8 cellular contexts compared by ENCODE assay signal in the genomic region with DNA sequence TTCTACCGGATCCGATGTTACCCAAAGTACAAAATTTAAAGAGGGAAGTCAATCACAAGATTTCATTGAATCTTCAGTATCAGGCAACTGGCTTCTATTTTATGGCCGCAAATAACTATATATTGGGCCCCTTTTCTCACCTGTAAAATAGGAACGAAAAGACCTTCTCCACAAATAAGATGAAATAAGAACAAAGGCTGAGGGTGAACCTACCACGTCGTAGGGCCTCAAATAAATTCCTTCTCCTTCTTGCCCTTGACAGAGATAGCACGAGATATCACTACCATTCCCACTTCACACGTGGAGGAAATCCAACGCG. TPM values are rescaled to one million over a fixed set of nuclear protein-coding genes. Genes with fewer than 3 reads are reported as not detected.
DNase-seq lines count a peak whose midpoint lies in the region; ATAC-seq and TF ChIP-seq lines count a peak whose summit lies in the region.

No MANE protein-coding gene starts in this region.

- DNase-seq in activated CD4-positive, alpha-beta T cell treated with anti-CD3 and anti-CD28 coated beads for 36 hours = no peak
- DNase-seq in activated CD4-positive, alpha-beta T cell treated with anti-CD3 and anti-CD28 coated beads, Interleukin-2, amount 50 U/mL, for 48 hours = no peak
- DNase-seq in activated naive CD8-positive, alpha-beta T cell treated with anti-CD3 and anti-CD28 coated beads, Interleukin-2, amount 50 U/mL, for 24 hours = no peak
- DNase-seq in kidney epithelial cell (ENCODE audit: low read depth) = no peak
- no peak for DNase-seq in hypothalamus (lab: John Stamatoyannopoulos, UW)
- DNase-seq in NCI-H82 (lab: John Stamatoyannopoulos, UW) = no peak

- peaks cover 30% of the 10 kb centered on the region for H3K36me3 Mint-ChIP-seq in activated CD4-positive, alpha-beta T cell treated with anti-CD3 and anti-CD28 coated beads for 36 hours (ENCODE audit: low read depth)
- peaks cover 40% of the 10 kb centered on the region for H3K36me3 Mint-ChIP-seq in activated naive CD8-positive, alpha-beta T cell treated with anti-CD3 and anti-CD28 coated beads, Interleukin-2, amount 50 U/mL, for 24 hours (ENCODE audit: low read depth)

- POLR2A ChIA-PET in activated CD4-positive, alpha-beta T cell treated with anti-CD3 and anti-CD28 coated beads for 36 hours (lab: Charles Lee) = no interaction called here

- no peaks in the 10 kb centered on the region for H3K36me3 ChIP-seq in kidney epithelial cell (ENCODE audit: control insufficient read depth, insufficient read depth, low read length)

- H3K27me3 Mint-ChIP-seq in activated CD4-positive, alpha-beta T cell treated with anti-CD3 and anti-CD28 coated beads for 36 hours = no peaks in the 10 kb centered on the region
- H3K27me3 Mint-ChIP-seq in activated naive CD8-positive, alpha-beta T cell treated with anti-CD3 and anti-CD28 coated beads, Interleukin-2, amount 50 U/mL, for 24 hours = no peaks in the 10 kb centered on the region

- peak overlapping the region; percentile 80 for H3K27ac ChIP-seq in temporal lobe (ENCODE audit: low read depth, low read length)

- peak overlapping the region; percentile 94 for H3K27ac Mint-ChIP-seq in activated CD4-positive, alpha-beta T cell treated with anti-CD3 and anti-CD28 coated beads for 36 hours
- H3K27ac Mint-ChIP-seq in activated naive CD8-positive, alpha-beta T cell treated with anti-CD3 and anti-CD28 coated beads, Interleukin-2, amount 50 U/mL, for 24 hours = peak overlapping the region; percentile 100

- CTCF ChIA-PET in activated CD4-positive, alpha-beta T cell treated with anti-CD3 and anti-CD28 coated beads for 36 hours (lab: Charles Lee) = interaction anchor here (1.7 kb wide), 1 partner anchor 235 kb away, joined by 5 read pairs; no protein-coding TSS in a partner anchor

- peak overlapping the region; percentile 96 for H3K4me3 Mint-ChIP-seq in activated CD4-positive, alpha-beta T cell treated with anti-CD3 and anti-CD28 coated beads for 36 hours
- peak overlapping the region; percentile 99 for H3K4me3 Mint-ChIP-seq in activated naive CD8-positive, alpha-beta T cell treated with anti-CD3 and anti-CD28 coated beads, Interleukin-2, amount 50 U/mL, for 24 hours

- peaks cover 27% of the 10 kb centered on the region for H3K4me1 Mint-ChIP-seq in activated CD4-positive, alpha-beta T cell treated with anti-CD3 and anti-CD28 coated beads for 36 hours
- H3K4me1 Mint-ChIP-seq in activated naive CD8-positive, alpha-beta T cell treated with anti-CD3 and anti-CD28 coated beads, Interleukin-2, amount 50 U/mL, for 24 hours = peaks cover 28% of the 10 kb centered on the region

- no peaks in the 10 kb centered on the region for H3K27me3 ChIP-seq in kidney epithelial cell (ENCODE audit: control insufficient read depth, insufficient read depth, low read length)

- intact Hi-C loops in activated CD4-positive, alpha-beta T cell treated with anti-CD3 and anti-CD28 coated beads for 36 hours (cut with DNase I, micrococcal nuclease) = loop anchor here (1.0 to 10.0 kb wide), 12 partner anchors 63 to 1852 kb away; partner anchors contain the start of genes ACER3 (in 1 of the 2), CAPN5 (in 1 of the 2), CLNS1A (in 1 of the 2) and GVQW3 (in 1 of the 2)

- TF ChIP-seq CTCF in kidney epithelial cell (IDR thresholded peaks at IDR 0.05; ENCODE audit: insufficient read depth, low read length, poor library complexity, severe bottlenecking) = no peak

- ATAC-seq in activated CD4-positive, alpha-beta T cell treated with anti-CD3 and anti-CD28 coated beads for 36 hours = no peak
- no peak for ATAC-seq in activated naive CD8-positive, alpha-beta T cell treated with anti-CD3 and anti-CD28 coated beads, Interleukin-2, amount 50 U/mL, for 24 hours
- ATAC-seq in HG02885 (IDR thresholded peaks at IDR 0.05; ENCODE audit: poor library complexity, unreplicated experiment) = no peak

- H3K9me3 Mint-ChIP-seq in activated CD4-positive, alpha-beta T cell treated with anti-CD3 and anti-CD28 coated beads for 36 hours (ENCODE audit: low read depth) = no peaks in the 10 kb centered on the region
- no peaks in the 10 kb centered on the region for H3K9me3 Mint-ChIP-seq in activated naive CD8-positive, alpha-beta T cell treated with anti-CD3 and anti-CD28 coated beads, Interleukin-2, amount 50 U/mL, for 24 hours

- H3K4me3 ChIP-seq in kidney epithelial cell (ENCODE audit: low read depth, low read length) = peak overlapping the region; percentile 99

RNA-seq across cellular contexts. Expression of gene EMSY, which starts 0.8 kb away (rescaled TPM):
- 10 to 100 TPM; 28.5 to 35.4 TPM for total RNA-seq in activated CD4-positive, alpha-beta T cell treated with anti-CD3 and anti-CD28 coated beads for 36 hours
- total RNA-seq in kidney epithelial cell = 15.2 and 32.7 TPM in 2 replicates
- 27.0 TPM for total RNA-seq in temporal lobe
